ENCODE assay signal across 12 cellular contexts in the genomic region with DNA sequence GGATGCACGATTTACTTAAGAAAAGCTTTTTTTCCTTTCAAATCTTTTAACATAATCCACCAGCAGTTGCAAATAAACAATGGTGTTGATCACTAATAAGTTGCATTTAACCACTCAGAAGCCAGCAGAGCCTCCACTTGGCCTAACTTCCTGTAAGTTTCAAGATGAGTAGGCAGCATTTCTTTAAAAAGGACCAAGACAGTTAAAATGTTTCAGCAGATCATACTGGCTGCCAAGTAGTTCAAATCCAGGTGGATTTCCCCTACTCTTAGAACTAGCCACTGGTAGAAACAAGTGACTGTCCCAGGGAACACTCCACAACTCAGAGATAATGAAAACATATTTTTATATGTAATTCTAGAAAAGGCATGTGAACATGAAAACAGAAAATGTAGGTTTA. TPM values are rescaled to one million over a fixed set of nuclear protein-coding genes. Genes with fewer than 3 reads are reported as not detected.
DNase-seq lines count a peak whose midpoint lies in the region; ATAC-seq, FAIRE-seq and TF ChIP-seq lines count a peak whose summit lies in the region.
"Had no signal": no experiment of that assay in that cellular context is flagged by ENCODE, and none has a peak within 500 bp of the region (broad histone marks: within the 10 kb centered on the region; RNA-seq: fewer than 3 reads in every experiment).

No MANE protein-coding gene starts in this region.

- H3K27ac Mint-ChIP-seq in activated CD8-positive, alpha-beta T cell treated with anti-CD3 and anti-CD28 coated beads for 36 hours = peak overlapping the region; percentile 83

- H3K4me3 ChIP-seq in HepG2 (replicated peaks in 1 of 3; ENCODE audit: insufficient read depth in 1 of 3, low read depth in 2 of 3, low read length in 3 of 3) (no peak overlapping the region), right lobe of liver (no peak overlapping the region), uterus (no peak overlapping the region)
- H3K4me3 ChIP-seq: SJSA1 had no signal

- 88% methylated on average over 1 of the region's 1 CpG for WGBS in HepG2 (ENCODE audit: low lambda C conversion rate)
- 75% methylated on average over 1 of the region's 1 CpG for WGBS in right lobe of liver (ENCODE audit: insufficient coverage, low coverage, low lambda C conversion rate, missing lambda C conversion rate)

- peaks cover 2% of the 10 kb centered on the region for H3K36me3 Mint-ChIP-seq in activated CD8-positive, alpha-beta T cell treated with anti-CD3 and anti-CD28 coated beads for 36 hours (ENCODE audit: low read depth)

- CTCF ChIA-PET in HepG2 (lab: Yijun Ruan, JAX; ENCODE audit: low intra/inter-chr PET ratio, low total read pairs) = no interaction called here
- CTCF ChIA-PET in activated CD8-positive, alpha-beta T cell treated with anti-CD3 and anti-CD28 coated beads for 36 hours (lab: Charles Lee) = interaction anchor here (2.4 to 5.1 kb wide), 3 partner anchors 9 to 16 kb away, joined by 7 to 20 read pairs (median 8); partner anchors contain the start of gene RFFL

- no TSS peak for BruUV-seq in HepG2 (replicated peaks; lab: Mats Ljungman, UMichigan)

- H2AFZ ChIP-seq in HepG2 (ENCODE audit: low read length) = no peak overlapping the region

- DNase-seq in HepG2 (ENCODE audit: low spot score) (no peak), right lobe of liver (no peak), uterus (no peak), NCI-H2081 (lab: John Stamatoyannopoulos, UW) (no peak), AG08396 (ENCODE audit: low spot score) (no peak)
- DNase-seq in activated CD8-positive, alpha-beta T cell treated with anti-CD3 and anti-CD28 coated beads for 36 hours = peak; percentile 31

- no peak for TF ChIP-seq RAD21 in HepG2 (CRISPR knock-in tag; IDR thresholded peaks at IDR 0.05)

- no peak overlapping the region for H3K4me2 ChIP-seq in HepG2 (ENCODE audit: low read depth, low read length)

- peaks cover 91% of the 10 kb centered on the region for H3K4me1 ChIP-seq in HepG2 (ENCODE audit: insufficient read depth, low read length)
- peaks cover 0 to 26% (median 4%) of the 10 kb centered on the region in 4 donors for H3K4me1 ChIP-seq in right lobe of liver
- H3K4me1 ChIP-seq in uterus = peaks cover 0 to 4% of the 10 kb centered on the region in 2 donors

- H3K27ac ChIP-seq in HepG2 (ENCODE audit: extremely low read length, insufficient read depth, low read length) = peak overlapping the region; percentile 27
- no peak overlapping the region for H3K27ac ChIP-seq in right lobe of liver
- no peak overlapping the region for H3K27ac ChIP-seq in uterus
- H3K27ac ChIP-seq: SJSA1 had no signal

- no peaks in the 10 kb centered on the region for H3K27me3 Mint-ChIP-seq in activated CD8-positive, alpha-beta T cell treated with anti-CD3 and anti-CD28 coated beads for 36 hours

- no peaks in the 10 kb centered on the region for H3K9me3 ChIP-seq in HepG2 (ENCODE audit: low read length)
- no peaks in the 10 kb centered on the region for H3K9me3 ChIP-seq in right lobe of liver
- no peaks in the 10 kb centered on the region for H3K9me3 ChIP-seq in uterus
- H3K9me3 ChIP-seq: SJSA1 had no signal

- peaks cover 63% of the 10 kb centered on the region for H3K4me1 Mint-ChIP-seq in activated CD8-positive, alpha-beta T cell treated with anti-CD3 and anti-CD28 coated beads for 36 hours (ENCODE audit: low read depth)

- in situ Hi-C loops in HepG2 (cut with HindIII; ENCODE audit: extremely low pct_ligation_motif_present, low pct_unique_long_range_greater_than_20kb) = no loop called here

- TF ChIP-seq CTCF in HepG2 (CRISPR knock-in tag; IDR thresholded peaks at IDR 0.05) (no peak), right lobe of liver (IDR thresholded peaks at IDR 0.05) (no peak), uterus (IDR thresholded peaks at IDR 0.05) (no peak)
- no peak for TF ChIP-seq CTCF in activated CD8-positive, alpha-beta T cell treated with anti-CD3 and anti-CD28 coated beads for 36 hours (IDR thresholded peaks at IDR 0.05)

- no peaks in the 10 kb centered on the region for H3K27me3 ChIP-seq in HepG2 (ENCODE audit: control insufficient read depth in 1 of 2, insufficient read depth in 2 of 2, low read length in 2 of 2)
- H3K27me3 ChIP-seq in right lobe of liver = no peaks in the 10 kb centered on the region
- no peaks in the 10 kb centered on the region for H3K27me3 ChIP-seq in uterus
- H3K27me3 ChIP-seq: SJSA1 had no signal

- TF ChIP-seq EP300 in HepG2 (IDR thresholded peaks at IDR 0.05; ENCODE audit: low read depth in 2 of 2, low read length in 2 of 2) = no peak
- TF ChIP-seq EP300 in HepG2 (CRISPR knock-in tag; IDR thresholded peaks at IDR 0.05; ENCODE audit: borderline replicate concordance) = no peak

- ATAC-seq in HepG2 (no peak), right lobe of liver (no peak), HG03139 (IDR thresholded peaks at IDR 0.05; ENCODE audit: unreplicated experiment) (peak; percentile 52), GM18519 (IDR thresholded peaks at IDR 0.05; ENCODE audit: low FRiP score, unreplicated experiment) (no peak)
- peak; percentile 68 for ATAC-seq in activated CD8-positive, alpha-beta T cell treated with anti-CD3 and anti-CD28 coated beads for 36 hours

- H3K9ac ChIP-seq in HepG2 (ENCODE audit: insufficient read depth, low read depth, low read length) = no peak overlapping the region

- H3K9me3 Mint-ChIP-seq in activated CD8-positive, alpha-beta T cell treated with anti-CD3 and anti-CD28 coated beads for 36 hours = no peaks in the 10 kb centered on the region

- peaks cover 85% of the 10 kb centered on the region for H3K79me2 ChIP-seq in HepG2 (ENCODE audit: insufficient read depth, low read length)

- POLR2A ChIA-PET in HepG2 (lab: Yijun Ruan, JAX) = interaction anchor here (2.7 kb wide), 1 partner anchor 17 kb away, joined by 27 read pairs; the partner anchor contains the start of gene RFFL
- POLR2A ChIA-PET in activated CD8-positive, alpha-beta T cell treated with anti-CD3 and anti-CD28 coated beads for 36 hours (lab: Charles Lee) = interaction anchor here (0.7 to 3.7 kb wide), 6 partner anchors 9 to 58 kb away, joined by 4 to 12 read pairs (median 4); no protein-coding TSS in a partner anchor

- no peaks in the 10 kb centered on the region; a peak in 1 of 5 replicates for H3K36me3 ChIP-seq in HepG2 (replicated peaks in 1 of 2; ENCODE audit: control insufficient read depth in 1 of 2, insufficient read depth in 2 of 2, low read length in 2 of 2)
- H3K36me3 ChIP-seq in right lobe of liver = no peaks in the 10 kb centered on the region
- no peaks in the 10 kb centered on the region for H3K36me3 ChIP-seq in uterus
- H3K36me3 ChIP-seq: SJSA1 had no signal

- FAIRE-seq in HepG2 (lab: Jason Lieb, UNC) = no peak

- intact Hi-C loops in HepG2 (cut with micrococcal nuclease; ENCODE audit: unreplicated experiment) = no loop called here
- intact Hi-C loops in right lobe of liver (cut with DNase I) = no loop called here
- intact Hi-C loops in activated CD8-positive, alpha-beta T cell treated with anti-CD3 and anti-CD28 coated beads for 36 hours (cut with micrococcal nuclease) = no loop called here
- intact Hi-C loops in uterus (cut with DNase I; ENCODE audit: low total_unique reads) = no loop called here

- H3K4me3 Mint-ChIP-seq in activated CD8-positive, alpha-beta T cell treated with anti-CD3 and anti-CD28 coated beads for 36 hours = peak overlapping the region; percentile 14

- H4K20me1 ChIP-seq in HepG2 (ENCODE audit: insufficient read depth, low read length) = no peaks in the 10 kb centered on the region

- TF ChIP-seq POLR2A in HepG2 (IDR thresholded peaks at IDR 0.05; ENCODE audit: insufficient read depth in 1 of 2, low read depth in 2 of 2, low read length in 2 of 2) = no peak
- TF ChIP-seq POLR2A in right lobe of liver (IDR thresholded peaks at IDR 0.05) = no peak
- no peak for TF ChIP-seq POLR2A in uterus (IDR thresholded peaks at IDR 0.05)

RNA-seq across cellular contexts. Expression of gene RFFL, which starts 17.0 kb away (rescaled TPM):
- total RNA-seq in HepG2 (2016; rRNA removed; fragmentation: Illumina TruSeq; extraction: Trizol) (24.3 and 36.7 TPM in 2 replicates), right lobe of liver (10 to 100 TPM; 29.0 to 39.0 (median 34.1) TPM), uterus (10 to 100 TPM; 11.5 to 38.5 (median 14.6) TPM)
- 11.0 and 13.7 TPM in 2 replicates for total RNA-seq in HepG2 (2016; cell fraction: cytosol; rRNA removed; fragmentation: Illumina TruSeq; extraction: Trizol; ENCODE audit: low read depth)
- total RNA-seq in HepG2 (2016; cell fraction: insoluble cytoplasmic fraction; rRNA removed; fragmentation: Illumina TruSeq; extraction: Trizol) = 22.7 and 31.6 TPM in 2 replicates
- 39.1 and 40.3 TPM in 2 replicates for total RNA-seq in HepG2 (2016; cell fraction: membrane; rRNA removed; fragmentation: Illumina TruSeq; extraction: Trizol)
- 13.3 and 16.7 TPM in 2 replicates for total RNA-seq in HepG2 (2016; cell fraction: nucleus; rRNA removed; fragmentation: Illumina TruSeq; extraction: Trizol)
- 45.0 and 48.6 TPM in 2 replicates for polyA plus RNA-seq in HepG2 (2011; rRNA removed)
- polyA plus RNA-seq in HepG2 (2011; cell fraction: cytosol; rRNA removed) = 37.7 and 39.6 TPM in 2 replicates
- polyA plus RNA-seq in HepG2 (2011; cell fraction: nucleus; rRNA removed) = 15.8 and 19.4 TPM in 2 replicates
- polyA plus RNA-seq in HepG2 (2012) = 25.0 and 25.8 TPM in 2 replicates
- polyA plus RNA-seq in HepG2 (2016; cell fraction: cytosol; fragmentation: Illumina TruSeq; extraction: Trizol; ENCODE audit: low read depth) = 11.2 and 16.3 TPM in 2 replicates
- polyA plus RNA-seq in HepG2 (2016; cell fraction: insoluble cytoplasmic fraction; fragmentation: Illumina TruSeq; extraction: Trizol; ENCODE audit: low read depth) = 27.5 and 31.8 TPM in 2 replicates
- 21.0 and 25.2 TPM in 2 replicates for polyA plus RNA-seq in HepG2 (2016; cell fraction: membrane; fragmentation: Illumina TruSeq; extraction: Trizol; ENCODE audit: low read depth)
- 21.9 and 23.1 TPM in 2 replicates for polyA plus RNA-seq in HepG2 (2016; cell fraction: nucleus; fragmentation: Illumina TruSeq; extraction: Trizol; ENCODE audit: insufficient read depth, low read depth)
- 73.6 and 201 TPM in 2 replicates for polyA minus RNA-seq in HepG2 (2011; rRNA and poly(A)+ RNA removed; ENCODE audit: low replicate concordance)
- 42.6 and 53.0 TPM in 2 replicates for polyA minus RNA-seq in HepG2 (2011; cell fraction: cytosol; rRNA and poly(A)+ RNA removed)
- 26.3 and 29.8 TPM in 2 replicates for polyA minus RNA-seq in HepG2 (2011; cell fraction: nucleus; rRNA and poly(A)+ RNA removed)
- 10 to 100 TPM; 11.3 to 12.0 TPM for total RNA-seq in activated CD8-positive, alpha-beta T cell treated with anti-CD3 and anti-CD28 coated beads for 36 hours

RNA-seq across cellular contexts. Expression of gene RAD51D, which starts 39.1 kb away (rescaled TPM):
- total RNA-seq in HepG2 (2016; rRNA removed; fragmentation: Illumina TruSeq; extraction: Trizol) = 12.9 and 13.1 TPM in 2 replicates
- total RNA-seq in HepG2 (2016; cell fraction: cytosol; rRNA removed; fragmentation: Illumina TruSeq; extraction: Trizol; ENCODE audit: low read depth) = 4.8 and 5.6 TPM in 2 replicates
- 11.5 and 13.5 TPM in 2 replicates for total RNA-seq in HepG2 (2016; cell fraction: insoluble cytoplasmic fraction; rRNA removed; fragmentation: Illumina TruSeq; extraction: Trizol)
- 11.5 and 14.1 TPM in 2 replicates for total RNA-seq in HepG2 (2016; cell fraction: membrane; rRNA removed; fragmentation: Illumina TruSeq; extraction: Trizol)
- 9.5 and 12.9 TPM in 2 replicates for total RNA-seq in HepG2 (2016; cell fraction: nucleus; rRNA removed; fragmentation: Illumina TruSeq; extraction: Trizol)
- polyA plus RNA-seq in HepG2 (2011; rRNA removed) = 6.4 and 6.7 TPM in 2 replicates
- polyA plus RNA-seq in HepG2 (2011; cell fraction: cytosol; rRNA removed) = 5.1 and 5.5 TPM in 2 replicates
- polyA plus RNA-seq in HepG2 (2011; cell fraction: nucleus; rRNA removed) = 8.3 and 8.6 TPM in 2 replicates
- 3.8 and 4.0 TPM in 2 replicates for polyA plus RNA-seq in HepG2 (2012)
- polyA plus RNA-seq in HepG2 (2016; cell fraction: cytosol; fragmentation: Illumina TruSeq; extraction: Trizol; ENCODE audit: low read depth) = 5.2 and 6.5 TPM in 2 replicates
- 11.4 and 12.4 TPM in 2 replicates for polyA plus RNA-seq in HepG2 (2016; cell fraction: insoluble cytoplasmic fraction; fragmentation: Illumina TruSeq; extraction: Trizol; ENCODE audit: low read depth)
- 9.0 and 10.6 TPM in 2 replicates for polyA plus RNA-seq in HepG2 (2016; cell fraction: membrane; fragmentation: Illumina TruSeq; extraction: Trizol; ENCODE audit: low read depth)
- polyA plus RNA-seq in HepG2 (2016; cell fraction: nucleus; fragmentation: Illumina TruSeq; extraction: Trizol; ENCODE audit: insufficient read depth, low read depth) = 14.0 and 15.4 TPM in 2 replicates
- 15.5 and 26.7 TPM in 2 replicates for polyA minus RNA-seq in HepG2 (2011; rRNA and poly(A)+ RNA removed; ENCODE audit: low replicate concordance)
- 1.9 and 2.8 TPM in 2 replicates for polyA minus RNA-seq in HepG2 (2011; cell fraction: cytosol; rRNA and poly(A)+ RNA removed)
- polyA minus RNA-seq in HepG2 (2011; cell fraction: nucleus; rRNA and poly(A)+ RNA removed) = 8.6 and 18.0 TPM in 2 replicates
- total RNA-seq in right lobe of liver = 1 to 10 TPM; 3.9 to 5.5 (median 4.3) TPM
- total RNA-seq in activated CD8-positive, alpha-beta T cell treated with anti-CD3 and anti-CD28 coated beads for 36 hours = 10 to 100 TPM; 32.4 to 36.2 TPM
- 10 to 100 TPM in 2 of 4 donors, 1 to 10 TPM in 1, under 1 TPM in 1; 0.29 to 17.4 (median 7.6) TPM for total RNA-seq in uterus

RNA-seq across cellular contexts. Expression of gene FNDC8, which starts 40.9 kb away (rescaled TPM):
- not detected in 2 replicates for total RNA-seq in HepG2 (2016; rRNA removed; fragmentation: Illumina TruSeq; extraction: Trizol)
- not detected in 2 replicates for total RNA-seq in HepG2 (2016; cell fraction: cytosol; rRNA removed; fragmentation: Illumina TruSeq; extraction: Trizol; ENCODE audit: low read depth)
- not detected in 2 replicates for total RNA-seq in HepG2 (2016; cell fraction: insoluble cytoplasmic fraction; rRNA removed; fragmentation: Illumina TruSeq; extraction: Trizol)
- not detected in 2 replicates for total RNA-seq in HepG2 (2016; cell fraction: membrane; rRNA removed; fragmentation: Illumina TruSeq; extraction: Trizol)
- total RNA-seq in HepG2 (2016; cell fraction: nucleus; rRNA removed; fragmentation: Illumina TruSeq; extraction: Trizol) = not detected in 2 replicates
- polyA plus RNA-seq in HepG2 (2011; rRNA removed) = not detected in 2 replicates
- not detected in 2 replicates for polyA plus RNA-seq in HepG2 (2011; cell fraction: cytosol; rRNA removed)
- polyA plus RNA-seq in HepG2 (2011; cell fraction: nucleus; rRNA removed) = not detected in 2 replicates
- polyA plus RNA-seq in HepG2 (2012) = not detected in 2 replicates
- not detected in 2 replicates for polyA plus RNA-seq in HepG2 (2016; cell fraction: cytosol; fragmentation: Illumina TruSeq; extraction: Trizol; ENCODE audit: low read depth)
- not detected in 2 replicates for polyA plus RNA-seq in HepG2 (2016; cell fraction: insoluble cytoplasmic fraction; fragmentation: Illumina TruSeq; extraction: Trizol; ENCODE audit: low read depth)
- not detected in 2 replicates for polyA plus RNA-seq in HepG2 (2016; cell fraction: membrane; fragmentation: Illumina TruSeq; extraction: Trizol; ENCODE audit: low read depth)
- polyA plus RNA-seq in HepG2 (2016; cell fraction: nucleus; fragmentation: Illumina TruSeq; extraction: Trizol; ENCODE audit: insufficient read depth, low read depth) = not detected in 2 replicates
- polyA minus RNA-seq in HepG2 (2011; rRNA and poly(A)+ RNA removed; ENCODE audit: low replicate concordance) = not detected in 2 replicates
- polyA minus RNA-seq in HepG2 (2011; cell fraction: cytosol; rRNA and poly(A)+ RNA removed) = not detected in 2 replicates
- polyA minus RNA-seq in HepG2 (2011; cell fraction: nucleus; rRNA and poly(A)+ RNA removed) = not detected in 2 replicates
- total RNA-seq in right lobe of liver = not detected
- not detected for total RNA-seq in activated CD8-positive, alpha-beta T cell treated with anti-CD3 and anti-CD28 coated beads for 36 hours
- total RNA-seq in uterus = not detected
- total RNA-seq: fibroblast of lung, myocyte, SJSA1 had no signal
- polyA plus RNA-seq: BJ, fibroblast of lung had no signal

Comparison
In these comparisons a context has a peak if more than half of its experiments do, and no peak if none do; other contexts are left out.
1. ATAC-seq: peak in HG03139 (single experiment) and activated CD8-positive, alpha-beta T cell treated with anti-CD3 and anti-CD28 coated beads for 36 hours (single experiment); none in HepG2 (single experiment), right lobe of liver (0 of 4) and GM18519 (single experiment).